17 cellular contexts compared by ENCODE assay signal in genomic region chr3:39287859-39288221, GRCh38. TPM values are rescaled to one million over a fixed set of nuclear protein-coding genes. Genes with fewer than 3 reads are reported as not detected.
DNase-seq lines count a peak whose midpoint lies in the region; ATAC-seq and TF ChIP-seq lines count a peak whose summit lies in the region.
"Had no signal": no experiment of that assay in that cellular context is flagged by ENCODE, and none has a peak within 500 bp of the region (broad histone marks: within the 10 kb centered on the region; RNA-seq: fewer than 3 reads in every experiment).

No MANE protein-coding gene starts in this region.

- H3K36me3 ChIP-seq in MM.1S (replicated peaks; ENCODE audit: insufficient read depth, low read length) (no peaks in the 10 kb centered on the region), adipocyte (ENCODE audit: control insufficient read depth, insufficient read depth, low read length, severe bottlenecking) (no peaks in the 10 kb centered on the region), gastrocnemius medialis (no peaks in the 10 kb centered on the region), tibial artery (no peaks in the 10 kb centered on the region)
- H3K36me3 ChIP-seq: BLaER1 treated with 17β-estradiol and CSF1 and Interleukin-3, amounts not matched to agents 10 nM and 100 nM; SJSA1 had no signal

- no peaks in the 10 kb centered on the region for H3K9me2 ChIP-seq in MM.1S (replicated peaks; ENCODE audit: insufficient read depth, low read length)

- no peaks in the 10 kb centered on the region for H3K27me3 ChIP-seq in MM.1S (replicated peaks; ENCODE audit: insufficient read depth, low read length)
- no peaks in the 10 kb centered on the region for H3K27me3 ChIP-seq in adipocyte (replicated peaks; ENCODE audit: control insufficient read depth, insufficient read depth, low read length)
- no peaks in the 10 kb centered on the region for H3K27me3 ChIP-seq in gastrocnemius medialis
- no peaks in the 10 kb centered on the region for H3K27me3 ChIP-seq in tibial artery
- H3K27me3 ChIP-seq: BLaER1 treated with 17β-estradiol and CSF1 and Interleukin-3, amounts not matched to agents 10 nM and 100 nM; SJSA1 had no signal

- no peak overlapping the region for H3K4me2 ChIP-seq in MM.1S (ENCODE audit: low read depth, low read length)
- H3K4me2 ChIP-seq: GM23338 had no signal

- ATAC-seq in gastrocnemius medialis (peak; percentile 42 to 50), HG03571 (IDR thresholded peaks at IDR 0.05; ENCODE audit: unreplicated experiment) (no peak)

- H3K9me3 ChIP-seq in MM.1S (replicated peaks; ENCODE audit: insufficient read depth, low read length) (no peaks in the 10 kb centered on the region), adipocyte (ENCODE audit: control insufficient read depth, low read length) (no peaks in the 10 kb centered on the region), gastrocnemius medialis (no peaks in the 10 kb centered on the region), tibial artery (no peaks in the 10 kb centered on the region)
- H3K9me3 ChIP-seq: BLaER1 treated with 17β-estradiol and CSF1 and Interleukin-3, amounts not matched to agents 10 nM and 100 nM; SJSA1 had no signal

- H3K4me1 ChIP-seq in MM.1S (ENCODE audit: low read length) (peaks cover 59% of the 10 kb centered on the region), adipocyte (ENCODE audit: control insufficient read depth, insufficient read depth, low read length) (no peaks in the 10 kb centered on the region), gastrocnemius medialis (peaks cover 21 to 25% of the 10 kb centered on the region in 2 donors), tibial artery (no peaks in the 10 kb centered on the region)

- peaks cover 24% of the 10 kb centered on the region for H3F3A ChIP-seq in MM.1S (ENCODE audit: insufficient read depth, low read length)

- no peaks in the 10 kb centered on the region for H4K20me1 ChIP-seq in MM.1S (ENCODE audit: insufficient read depth, low read length)
- H4K20me1 ChIP-seq: BLaER1 treated with 17β-estradiol and CSF1 and Interleukin-3, amounts not matched to agents 10 nM and 100 nM had no signal

- TF ChIP-seq POLR2A in gastrocnemius medialis (IDR thresholded peaks at IDR 0.05), result no peak

- peak overlapping the region; percentile 86; the same call in 1 of the 2 replicates for H3K27ac ChIP-seq in MM.1S (ENCODE audit: low read length)
- H3K27ac ChIP-seq in gastrocnemius medialis, result peak overlapping the region; percentile 80 to 87 (median 84)
- H3K27ac ChIP-seq in tibial artery, result no peak overlapping the region
- H3K27ac ChIP-seq: 22Rv1, HL-60, SJSA1 had no signal

- DNase-seq in DMS53 (lab: John Stamatoyannopoulos, UW) (peak; percentile 24), DMS53 treated with DMSO at 0.1 percent for 48 hours (lab: John Stamatoyannopoulos, UW; ENCODE audit: unreplicated experiment) (no peak), MM.1S (no peak), adipocyte (ENCODE audit: low read depth) (peak; percentile 12), gastrocnemius medialis (no peak), posterior vena cava (ENCODE audit: low spot score) (no peak), tibial artery (no peak)

- intact Hi-C loops in gastrocnemius medialis (cut with DNase I; ENCODE audit: low total_unique reads) (loop anchor here (1.0 to 2.0 kb wide), 6 partner anchors 27 to 237 kb away; partner anchors contain the start of gene SCN11A), posterior vena cava (cut with DNase I) (loop anchor here in 1 of 2 donors (5.0 kb wide), 1 partner anchor 76 kb away; no protein-coding TSS in a partner anchor), tibial artery (cut with DNase I; ENCODE audit: low total_unique reads) (loop anchor here (5.0 kb wide), 1 partner anchor 81 kb away; no protein-coding TSS in a partner anchor)

- H3K4me3 ChIP-seq in MM.1S (ENCODE audit: low read length), result no peak overlapping the region
- H3K4me3 ChIP-seq in adipocyte (ENCODE audit: low read length), result no peak overlapping the region
- peak overlapping the region in 1 of 4 donors; percentile 12 for H3K4me3 ChIP-seq in gastrocnemius medialis
- H3K4me3 ChIP-seq in tibial artery, result no peak overlapping the region
- H3K4me3 ChIP-seq: BLaER1 treated with 17β-estradiol and CSF1 and Interleukin-3, amounts not matched to agents 10 nM and 100 nM; GM12878; GM23338; SJSA1 had no signal

- H3K9ac ChIP-seq in MM.1S (ENCODE audit: low read length), result no peak overlapping the region
- H3K9ac ChIP-seq in adipocyte (ENCODE audit: low read length), result no peak overlapping the region

- no peaks in the 10 kb centered on the region for H3K79me2 ChIP-seq in MM.1S (ENCODE audit: low read length)

- TF ChIP-seq CTCF in MM.1S (IDR thresholded peaks at IDR 0.05; ENCODE audit: low read length), result no peak
- no peak for TF ChIP-seq CTCF in gastrocnemius medialis (IDR thresholded peaks at IDR 0.05 in 4 of 5, conservative IDR thresholded peaks at IDR 0.05 in 1 of 5)
- no peak for TF ChIP-seq CTCF in tibial artery (IDR thresholded peaks at IDR 0.05)

- in situ Hi-C loops in gastrocnemius medialis (cut with MboI; ENCODE audit: low sequenced_read_pairs in 4 of 4), result loop anchor here in 3 of 4 donors (5.0 to 10.0 kb wide), 3 partner anchors 93 to 161 kb away; partner anchors contain the start of gene XIRP1 (in 3 of the 3)

- H2AFZ ChIP-seq in MM.1S (ENCODE audit: low read length), result no peak overlapping the region

RNA-seq across cellular contexts. Expression of gene CX3CR1, which starts 8.0 kb away (rescaled TPM):
- total RNA-seq in gastrocnemius medialis, result under 1 TPM; 0.25 to 0.49 (median 0.35) TPM
- 1 to 10 TPM in 1 of 2 donors, under 1 TPM in 1; 0.52 to 1.9 TPM for total RNA-seq in posterior vena cava
- total RNA-seq: G401, MCF 10A, PC-3, SJSA1 had no signal

RNA-seq across cellular contexts. Expression of gene CCR8, which starts 41.7 kb away (rescaled TPM):
- total RNA-seq in gastrocnemius medialis, result not detected
- total RNA-seq in posterior vena cava, result not detected
- total RNA-seq: G401, GM23338, MCF 10A, PC-3, SJSA1 had no signal

Comparison
In these comparisons a context has a peak if more than half of its experiments do, and no peak if none do; other contexts are left out.
1. DNase-seq: peak in DMS53 (single experiment) and adipocyte (single experiment); none in DMS53 treated with DMSO at 0.1 percent for 48 hours (single experiment), MM.1S (single experiment), gastrocnemius medialis (0 of 2), posterior vena cava (single experiment) and tibial artery (0 of 2).
2. H3K27ac ChIP-seq: peak in MM.1S (single experiment) and gastrocnemius medialis (4 of 4); none in tibial artery (0 of 2).